1 cellular context compared by ENCODE assay signal in the genomic region with DNA sequence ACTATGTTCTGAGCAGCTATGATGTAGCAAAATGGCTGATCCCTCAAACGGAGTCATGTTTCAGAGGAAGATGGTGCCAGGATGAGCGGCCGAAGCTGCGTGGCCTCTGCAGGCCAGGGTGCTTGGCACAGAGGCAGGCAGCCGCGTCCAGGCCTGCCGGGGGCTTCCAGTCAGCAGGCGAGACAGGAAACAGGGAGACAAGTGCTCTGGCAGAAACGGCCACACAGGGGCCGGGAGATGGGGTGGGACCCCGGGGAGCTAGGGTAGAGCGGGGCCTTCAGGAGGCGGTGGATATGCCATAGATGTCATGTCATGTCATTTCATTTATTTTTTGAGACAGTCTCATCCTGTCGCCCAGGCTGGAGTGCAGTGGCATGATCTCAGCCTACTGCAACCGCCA.
TF ChIP-seq lines count a peak whose summit lies in the region.

No MANE protein-coding gene starts in this region.

TF ChIP-seq in WTC11, 78 proteins besides CTCF, POLR2A, EP300 and RAD21 (continued from another document):
- TF ChIP-seq AFF4 (CRISPR knock-in tag; IDR thresholded peaks at IDR 0.05; ENCODE audit: borderline replicate concordance) = no peak
- no peak for TF ChIP-seq NR2C2 (CRISPR knock-in tag; IDR thresholded peaks at IDR 0.05)
- TF ChIP-seq ESRRA (CRISPR knock-in tag; IDR thresholded peaks at IDR 0.05; ENCODE audit: borderline replicate concordance) = no peak
- no peak for TF ChIP-seq ATF2 (CRISPR knock-in tag; IDR thresholded peaks at IDR 0.05; ENCODE audit: borderline replicate concordance, low read depth)
